8 cellular contexts compared by ENCODE assay signal in genomic region chr6:89895273-89895874, GRCh38. TPM values are rescaled to one million over a fixed set of nuclear protein-coding genes. Genes with fewer than 3 reads are reported as not detected.
A peak's percentile ranks its signal among the peaks of the same experiment; 100 is the strongest.
DNase-seq lines count a peak whose midpoint lies in the region; ATAC-seq, FAIRE-seq and TF ChIP-seq lines count a peak whose summit lies in the region.

No MANE protein-coding gene starts in this region.

- no peak overlapping the region for H3K27ac ChIP-seq in pancreas

- H3K9me3 ChIP-seq in pancreas = no peaks in the 10 kb centered on the region

- H3K36me3 ChIP-seq in pancreas = no peaks in the 10 kb centered on the region

- ATAC-seq in pancreas (peak in 3 of 4 donors; percentile 57 to 83 (median 58)), GM18909 (IDR thresholded peaks at IDR 0.05; ENCODE audit: poor library complexity, unreplicated experiment) (no peak), GM21390 (IDR thresholded peaks at IDR 0.05; ENCODE audit: unreplicated experiment) (no peak)

- TF ChIP-seq CTCF in pancreas (IDR thresholded peaks at IDR 0.05) = no peak

- peak; percentile 20 for DNase-seq in HCEC 1CT
- DNase-seq in RPMI7951 (ENCODE audit: low read depth) = peak; percentile 59
- DNase-seq in fibroblast of peridontal ligament (ENCODE audit: extremely low read depth) = peak; percentile 54
- DNase-seq in pancreas = no peak
- no peak for DNase-seq in activated gamma-delta T cell treated with Interleukin-2 at 50 U/mL for 16 hours
- DNase-seq in NCI-H345 treated with DMSO at 0.1 percent for 48 hours (lab: John Stamatoyannopoulos, UW; ENCODE audit: unreplicated experiment) = no peak

- 41 to 42% methylated on average over 8 of the region's 8 CpGs for WGBS in pancreas, 2 donors

- intact Hi-C loops in pancreas (cut with DNase I) = no loop called here

- no peaks in the 10 kb centered on the region for H3K4me1 ChIP-seq in pancreas

- peaks cover 0 to 24% (median 0%) of the 10 kb centered on the region in 4 donors for H3K27me3 ChIP-seq in pancreas

- FAIRE-seq in pancreas (lab: Jason Lieb, UNC) = no peak

- no peak overlapping the region for H3K4me3 ChIP-seq in pancreas

RNA-seq across cellular contexts. Expression of gene GJA10, which starts 1.1 kb away (rescaled TPM):
- not detected in 2 replicates for total RNA-seq in RPMI7951 (2014; rRNA removed; shearing (Covaris generic))
- not detected for total RNA-seq in pancreas
- not detected for polyA plus RNA-seq in pancreas

Comparison
In these comparisons a context has a peak if more than half of its experiments do, and no peak if none do; other contexts are left out.
1. DNase-seq: peak in HCEC 1CT (single experiment), RPMI7951 (single experiment) and fibroblast of peridontal ligament (single experiment); none in pancreas (0 of 6), activated gamma-delta T cell treated with Interleukin-2 at 50 U/mL for 16 hours (single experiment) and NCI-H345 treated with DMSO at 0.1 percent for 48 hours (single experiment).
2. ATAC-seq: peak in pancreas (3 of 4); none in GM18909 (single experiment) and GM21390 (single experiment).